ENCODE assay signal across 15 cellular contexts in genomic region chr13:109276261-109276660, GRCh38.
"Had no signal": no experiment of that assay in that cellular context is flagged by ENCODE, and none has a peak within 500 bp of the region (broad histone marks: within the 10 kb centered on the region; RNA-seq: fewer than 3 reads in every experiment).

No MANE protein-coding gene starts in this region.

- H3K36me3 Mint-ChIP-seq: naive thymus-derived CD4-positive, alpha-beta T cell; stimulated activated memory B cell treated with anti-CD40 and anti-IgM and Interleukin-4, amounts not matched to agents 10 μg/mL and 1 μg/mL and 100 μg/mL, for 72 hours had no signal

- H3K36me3 ChIP-seq: colonic mucosa, heart left ventricle, spleen, transverse colon had no signal

- H3K27me3 Mint-ChIP-seq: stimulated activated memory B cell treated with anti-CD40 and anti-IgM and Interleukin-4, amounts not matched to agents 10 μg/mL and 1 μg/mL and 100 μg/mL, for 72 hours; stimulated activated naive CD8-positive, alpha-beta T cell treated with anti-CD3 and anti-CD28 coated beads, Interleukin-15, Interleukin-2, amounts not matched to agents 100 ng/mL and 50 ng/mL, for 24 hours had no signal

- H3K4me3 Mint-ChIP-seq: naive thymus-derived CD4-positive, alpha-beta T cell; nephron progenitor cell; stimulated activated memory B cell treated with anti-CD40 and anti-IgM and Interleukin-4, amounts not matched to agents 10 μg/mL and 1 μg/mL and 100 μg/mL, for 72 hours; stimulated activated naive CD8-positive, alpha-beta T cell treated with anti-CD3 and anti-CD28 coated beads, Interleukin-15, Interleukin-2, amounts not matched to agents 100 ng/mL and 50 ng/mL, for 24 hours had no signal

- H3K9me3 ChIP-seq: colonic mucosa, spleen, transverse colon had no signal

- H3K4me1 ChIP-seq: colonic mucosa, spleen, transverse colon had no signal

- ATAC-seq: heart left ventricle; naive thymus-derived CD4-positive, alpha-beta T cell; sciatic nerve; stimulated activated memory B cell treated with anti-CD40 and anti-IgM and Interleukin-4, amounts not matched to agents 10 μg/mL and 1 μg/mL and 100 μg/mL, for 72 hours had no signal

- H3K4me1 Mint-ChIP-seq: naive thymus-derived CD4-positive, alpha-beta T cell; stimulated activated memory B cell treated with anti-CD40 and anti-IgM and Interleukin-4, amounts not matched to agents 10 μg/mL and 1 μg/mL and 100 μg/mL, for 72 hours had no signal

- H3K4me3 ChIP-seq: colonic mucosa, heart left ventricle, spleen, transverse colon had no signal

- H3K27ac ChIP-seq: colonic mucosa, heart left ventricle, spleen, transverse colon had no signal

- H3K9me3 Mint-ChIP-seq: nephron progenitor cell; stimulated activated naive CD8-positive, alpha-beta T cell treated with anti-CD3 and anti-CD28 coated beads, Interleukin-15, Interleukin-2, amounts not matched to agents 100 ng/mL and 50 ng/mL, for 24 hours had no signal

- H3K27ac Mint-ChIP-seq: naive thymus-derived CD4-positive, alpha-beta T cell; nephron progenitor cell; stimulated activated memory B cell treated with anti-CD40 and anti-IgM and Interleukin-4, amounts not matched to agents 10 μg/mL and 1 μg/mL and 100 μg/mL, for 72 hours; stimulated activated naive CD8-positive, alpha-beta T cell treated with anti-CD3 and anti-CD28 coated beads, Interleukin-15, Interleukin-2, amounts not matched to agents 100 ng/mL and 50 ng/mL, for 24 hours had no signal

- H3K27me3 ChIP-seq: colonic mucosa, heart left ventricle, spleen, transverse colon had no signal

- DNase-seq: colonic mucosa; dermis blood vessel endothelial cell; heart left ventricle; hippocampal formation; kidney glomerular epithelial cell; naive thymus-derived CD4-positive, alpha-beta T cell; posterior cingulate gyrus; spleen; stimulated activated CD4-positive, alpha-beta T cell treated with anti-CD3 and anti-CD28 coated beads, Interleukin-1b, Interleukin-23, amount 100 ng/mL, for 48 hours; stimulated activated CD4-positive, alpha-beta T cell treated with anti-CD3 and anti-CD28 coated beads, Interleukin-4, amount 100 ng/mL, for 24 hours had no signal
